In the genomic region with DNA sequence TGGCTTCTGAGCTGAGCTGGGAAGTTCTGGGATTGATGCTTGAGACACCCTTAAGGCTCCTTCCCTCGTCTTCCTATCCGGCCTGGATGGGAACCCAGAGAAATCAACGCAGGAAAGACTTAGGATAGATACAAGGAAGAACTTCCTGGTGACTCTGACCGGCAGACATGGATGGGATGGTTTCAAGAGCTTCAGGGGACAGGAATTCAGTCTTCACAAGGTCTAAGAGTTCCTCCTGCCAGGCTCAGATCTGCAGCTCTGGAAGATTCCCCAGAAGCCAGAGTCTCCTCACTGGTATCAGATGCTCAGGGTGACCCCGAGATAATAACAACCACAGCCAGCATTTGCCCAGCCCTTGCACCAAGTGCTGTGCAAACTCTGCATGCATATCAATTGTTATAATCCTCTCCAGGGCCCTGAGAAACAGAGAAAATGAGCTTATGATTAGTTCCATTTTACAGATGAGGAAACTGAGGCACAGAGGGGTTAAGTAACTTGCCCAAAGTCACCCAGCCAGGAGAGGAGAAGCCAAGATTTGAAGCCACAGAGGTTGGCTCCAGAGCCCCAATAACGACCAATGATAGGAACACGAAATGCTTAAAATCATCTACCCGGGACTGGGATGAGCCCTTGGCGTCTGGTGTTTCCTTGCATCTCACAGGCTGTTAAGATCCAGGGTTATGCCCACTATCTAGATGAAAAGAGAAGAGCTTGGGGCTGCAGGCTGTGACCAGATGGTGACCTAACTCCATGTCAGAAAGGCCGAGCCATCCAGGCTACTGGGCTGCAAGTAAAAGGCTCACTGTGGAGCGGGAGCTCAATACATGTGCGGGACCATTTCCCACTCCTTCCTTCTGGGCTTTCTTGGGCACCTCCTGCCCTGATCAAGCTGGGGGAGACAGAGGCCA, we compare ENCODE assay signal across 2 cellular contexts.
TF ChIP-seq lines count a peak whose summit lies in the region.

No MANE protein-coding gene starts in this region.

TF ChIP-seq in SK-N-SH, 30 proteins besides CTCF, POLR2A, EP300 and RAD21 (continued from another document):
- TF ChIP-seq, protein P1, sequence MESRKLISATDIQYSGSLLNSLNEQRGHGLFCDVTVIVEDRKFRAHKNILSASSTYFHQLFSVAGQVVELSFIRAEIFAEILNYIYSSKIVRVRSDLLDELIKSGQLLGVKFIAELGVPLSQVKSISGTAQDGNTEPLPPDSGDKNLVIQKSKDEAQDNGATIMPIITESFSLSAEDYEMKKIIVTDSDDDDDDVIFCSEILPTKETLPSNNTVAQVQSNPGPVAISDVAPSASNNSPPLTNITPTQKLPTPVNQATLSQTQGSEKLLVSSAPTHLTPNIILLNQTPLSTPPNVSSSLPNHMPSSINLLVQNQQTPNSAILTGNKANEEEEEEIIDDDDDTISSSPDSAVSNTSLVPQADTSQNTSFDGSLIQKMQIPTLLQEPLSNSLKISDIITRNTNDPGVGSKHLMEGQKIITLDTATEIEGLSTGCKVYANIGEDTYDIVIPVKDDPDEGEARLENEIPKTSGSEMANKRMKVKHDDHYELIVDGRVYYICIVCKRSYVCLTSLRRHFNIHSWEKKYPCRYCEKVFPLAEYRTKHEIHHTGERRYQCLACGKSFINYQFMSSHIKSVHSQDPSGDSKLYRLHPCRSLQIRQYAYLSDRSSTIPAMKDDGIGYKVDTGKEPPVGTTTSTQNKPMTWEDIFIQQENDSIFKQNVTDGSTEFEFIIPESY (IDR thresholded peaks at IDR 0.05; ENCODE audit: borderline replicate concordance, low read depth) = no peak
- no peak for TF ChIP-seq SMC3 (IDR thresholded peaks at IDR 0.05; ENCODE audit: low read depth, low read length)
- no peak for TF ChIP-seq TCF12 (IDR thresholded peaks at IDR 0.05)
- no peak for TF ChIP-seq POLR2AphosphoS5 (IDR thresholded peaks at IDR 0.05; ENCODE audit: low read depth, low read length)
- TF ChIP-seq, protein P2, sequence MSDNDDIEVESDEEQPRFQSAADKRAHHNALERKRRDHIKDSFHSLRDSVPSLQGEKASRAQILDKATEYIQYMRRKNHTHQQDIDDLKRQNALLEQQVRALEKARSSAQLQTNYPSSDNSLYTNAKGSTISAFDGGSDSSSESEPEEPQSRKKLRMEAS (IDR thresholded peaks at IDR 0.05; ENCODE audit: low read depth) = no peak
- TF ChIP-seq, protein P3, sequence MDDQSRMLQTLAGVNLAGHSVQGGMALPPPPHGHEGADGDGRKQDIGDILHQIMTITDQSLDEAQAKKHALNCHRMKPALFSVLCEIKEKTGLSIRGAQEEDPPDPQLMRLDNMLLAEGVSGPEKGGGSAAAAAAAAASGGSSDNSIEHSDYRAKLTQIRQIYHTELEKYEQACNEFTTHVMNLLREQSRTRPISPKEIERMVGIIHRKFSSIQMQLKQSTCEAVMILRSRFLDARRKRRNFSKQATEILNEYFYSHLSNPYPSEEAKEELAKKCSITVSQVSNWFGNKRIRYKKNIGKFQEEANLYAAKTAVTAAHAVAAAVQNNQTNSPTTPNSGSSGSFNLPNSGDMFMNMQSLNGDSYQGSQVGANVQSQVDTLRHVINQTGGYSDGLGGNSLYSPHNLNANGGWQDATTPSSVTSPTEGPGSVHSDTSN (IDR thresholded peaks at IDR 0.05) = no peak
- TF ChIP-seq EZH2phosphoT487 (IDR thresholded peaks at IDR 0.05; ENCODE audit: borderline replicate concordance, low read depth) = no peak
- TF ChIP-seq NFIC (IDR thresholded peaks at IDR 0.05; ENCODE audit: borderline replicate concordance) = no peak
TF ChIP-seq in SK-N-SH: peak in this region for 0.

TF ChIP-seq in SK-N-SH treated with all-trans-retinoic acid at 6 μM for 48 hours, 23 proteins besides CTCF, POLR2A, EP300 and RAD21 (continued from another document):
- TF ChIP-seq, protein P4, sequence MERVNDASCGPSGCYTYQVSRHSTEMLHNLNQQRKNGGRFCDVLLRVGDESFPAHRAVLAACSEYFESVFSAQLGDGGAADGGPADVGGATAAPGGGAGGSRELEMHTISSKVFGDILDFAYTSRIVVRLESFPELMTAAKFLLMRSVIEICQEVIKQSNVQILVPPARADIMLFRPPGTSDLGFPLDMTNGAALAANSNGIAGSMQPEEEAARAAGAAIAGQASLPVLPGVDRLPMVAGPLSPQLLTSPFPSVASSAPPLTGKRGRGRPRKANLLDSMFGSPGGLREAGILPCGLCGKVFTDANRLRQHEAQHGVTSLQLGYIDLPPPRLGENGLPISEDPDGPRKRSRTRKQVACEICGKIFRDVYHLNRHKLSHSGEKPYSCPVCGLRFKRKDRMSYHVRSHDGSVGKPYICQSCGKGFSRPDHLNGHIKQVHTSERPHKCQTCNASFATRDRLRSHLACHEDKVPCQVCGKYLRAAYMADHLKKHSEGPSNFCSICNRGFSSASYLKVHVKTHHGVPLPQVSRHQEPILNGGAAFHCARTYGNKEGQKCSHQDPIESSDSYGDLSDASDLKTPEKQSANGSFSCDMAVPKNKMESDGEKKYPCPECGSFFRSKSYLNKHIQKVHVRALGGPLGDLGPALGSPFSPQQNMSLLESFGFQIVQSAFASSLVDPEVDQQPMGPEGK (CRISPR knock-in tag; IDR thresholded peaks at IDR 0.05; ENCODE audit: borderline replicate concordance) = no peak
